26 cellular contexts compared by ENCODE assay signal in the genomic region with DNA sequence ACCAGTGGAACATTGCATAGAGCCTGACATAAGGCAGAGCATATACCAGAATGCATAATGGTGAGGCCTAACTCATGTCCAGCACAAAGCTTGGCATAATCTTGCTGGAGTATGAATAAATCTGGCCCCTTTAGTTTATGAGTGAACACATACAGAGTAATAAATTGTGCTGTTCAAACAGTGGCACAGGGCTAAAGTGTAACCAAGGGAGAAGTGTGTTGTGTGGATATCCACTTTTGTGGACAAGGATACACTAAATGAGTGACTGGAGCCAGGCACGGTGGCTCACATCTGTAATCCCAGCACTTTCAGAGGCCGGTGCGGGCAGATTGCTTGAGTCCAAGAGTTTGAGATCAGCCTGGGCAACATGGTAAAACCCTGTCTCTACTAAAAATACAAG.
"Had no signal": no experiment of that assay in that cellular context is flagged by ENCODE, and none has a peak within 500 bp of the region (broad histone marks: within the 10 kb centered on the region; RNA-seq: fewer than 3 reads in every experiment).

No MANE protein-coding gene starts in this region.

- H3K9me3 Mint-ChIP-seq: naive B cell; natural killer cell; stimulated activated naive B cell treated with anti-CD40 and anti-IgM and Interleukin-4, amounts not matched to agents 10 μg/mL and 1 μg/mL and 100 μg/mL, for 72 hours had no signal

- H3K27ac ChIP-seq: left ventricle myocardium inferior, ovary, prostate gland, right lobe of liver, skin epidermis, stomach, testis, thyroid gland, upper lobe of right lung had no signal

- ATAC-seq: heart left ventricle; natural killer cell; right lobe of liver; stimulated activated naive B cell treated with anti-CD40 and anti-IgM and Interleukin-4, amounts not matched to agents 10 μg/mL and 1 μg/mL and 100 μg/mL, for 72 hours; stimulated activated naive CD8-positive, alpha-beta T cell treated with anti-CD3 and anti-CD28 coated beads, Interleukin-15, Interleukin-2, amounts not matched to agents 100 U/mL and 50 U/mL, for 24 hours had no signal

- H3K27me3 Mint-ChIP-seq: naive B cell had no signal

- H3K4me3 Mint-ChIP-seq: natural killer cell; stimulated activated naive B cell treated with anti-CD40 and anti-IgM and Interleukin-4, amounts not matched to agents 10 μg/mL and 1 μg/mL and 100 μg/mL, for 72 hours had no signal

- H3K27ac Mint-ChIP-seq: naive B cell; natural killer cell; stimulated activated naive B cell treated with anti-CD40 and anti-IgM and Interleukin-4, amounts not matched to agents 10 μg/mL and 1 μg/mL and 100 μg/mL, for 72 hours had no signal

- H3K27me3 ChIP-seq: heart left ventricle, ovary, right lobe of liver, stomach, testis, thyroid gland, upper lobe of right lung had no signal

- DNase-seq: glutamatergic neuron; heart left ventricle; hypothalamus; islet precursor cell; kidney glomerular epithelial cell; left ventricle myocardium inferior; mesendoderm; midbrain; naive B cell; natural killer cell; ovary; right lobe of liver; stimulated activated CD4-positive, alpha-beta T cell treated with anti-CD3 and anti-CD28 coated beads, Interleukin-12 subunit alpha, Interleukin-12 subunit beta, amount 100 ng/mL, for 4 hours; stimulated activated CD4-positive, alpha-beta T cell treated with anti-CD3 and anti-CD28 coated beads, Interleukin-15, amount 100 ng/mL, for 24 hours; stimulated activated CD4-positive, alpha-beta T cell treated with anti-CD3 and anti-CD28 coated beads, Interleukin-2, amount 100 ng/mL, for 24 hours; stimulated activated CD4-positive, alpha-beta T cell treated with anti-CD3 and anti-CD28 coated beads, Interleukin-4, amount 100 ng/mL, for 1 hour; stimulated activated naive B cell treated with anti-CD40 and anti-IgM and Interleukin-4, amounts not matched to agents 10 μg/mL and 1 μg/mL and 100 μg/mL, for 72 hours; stimulated activated naive CD8-positive, alpha-beta T cell treated with anti-CD3 and anti-CD28 coated beads, Interleukin-15, Interleukin-2, amounts not matched to agents 100 U/mL and 50 U/mL, for 24 hours; stomach; testis; thyroid gland; trophoblast cell; upper lobe of right lung had no signal

- H3K36me3 Mint-ChIP-seq: naive B cell; natural killer cell; stimulated activated naive B cell treated with anti-CD40 and anti-IgM and Interleukin-4, amounts not matched to agents 10 μg/mL and 1 μg/mL and 100 μg/mL, for 72 hours had no signal

- H3K36me3 ChIP-seq: heart left ventricle, left ventricle myocardium inferior, ovary, prostate gland, right lobe of liver, stomach, thyroid gland, upper lobe of right lung had no signal

- H3K4me3 ChIP-seq: heart left ventricle, left ventricle myocardium inferior, lung, ovary, prostate gland, right lobe of liver, skin epidermis, stomach, testis, thyroid gland, upper lobe of right lung had no signal

- H3K4me1 Mint-ChIP-seq: naive B cell; natural killer cell; stimulated activated naive B cell treated with anti-CD40 and anti-IgM and Interleukin-4, amounts not matched to agents 10 μg/mL and 1 μg/mL and 100 μg/mL, for 72 hours had no signal

- H3K4me1 ChIP-seq: heart left ventricle, left ventricle myocardium inferior, prostate gland, right lobe of liver, stomach, testis, thyroid gland, upper lobe of right lung had no signal

- H3K9me3 ChIP-seq: heart left ventricle, left ventricle myocardium inferior, ovary, prostate gland, right lobe of liver, stomach, testis, thyroid gland, upper lobe of right lung had no signal
